22 cellular contexts compared by ENCODE assay signal in genomic region chr6:169243154-169243553, GRCh38. TPM values are rescaled to one million over a fixed set of nuclear protein-coding genes. Genes with fewer than 3 reads are reported as not detected.
DNase-seq lines count a peak whose midpoint lies in the region; ATAC-seq, FAIRE-seq and TF ChIP-seq lines count a peak whose summit lies in the region.
"Had no signal": no experiment of that assay in that cellular context is flagged by ENCODE, and none has a peak within 500 bp of the region (broad histone marks: within the 10 kb centered on the region; RNA-seq: fewer than 3 reads in every experiment).

No MANE protein-coding gene starts in this region.

- TF ChIP-seq POLR2A in K562 (conservative IDR thresholded peaks at IDR 0.05) = no peak
- TF ChIP-seq POLR2A in prostate gland (IDR thresholded peaks at IDR 0.05) = no peak

- H3K9me3 ChIP-seq in K562 (replicated peaks; ENCODE audit: control insufficient read depth, insufficient read depth, low read depth, low read length) (no peaks in the 10 kb centered on the region), prostate gland (no peaks in the 10 kb centered on the region), aorta (ENCODE audit: control insufficient read depth, low read length) (no peaks in the 10 kb centered on the region)

- no peak overlapping the region for H2AFZ ChIP-seq in K562 (ENCODE audit: low read depth, low read length)

- ATAC-seq in activated CD8-positive, alpha-beta T cell treated with anti-CD3 and anti-CD28 coated beads for 36 hours = no peak
- no peak for ATAC-seq in activated CD8-positive, alpha-beta T cell treated with anti-CD3 and anti-CD28 coated beads, Interleukin-2, amount 10 ng/mL, durations not matched to agents 7 days and 5 days
- ATAC-seq in K562 (peak; percentile 42; the same call in 1 of the 3 replicates), aorta (ENCODE audit: low FRiP score) (no peak), HG03196 (IDR thresholded peaks at IDR 0.05; ENCODE audit: unreplicated experiment) (no peak)
- ATAC-seq: Panc1, SK-N-SH treated with all-trans-retinoic acid at 6 μM for 48 hours had no signal

- POLR2A ChIA-PET in activated CD8-positive, alpha-beta T cell treated with anti-CD3 and anti-CD28 coated beads for 36 hours (lab: Charles Lee) = no interaction called here
- POLR2A ChIA-PET in activated CD8-positive, alpha-beta T cell treated with anti-CD3 and anti-CD28 coated beads, Interleukin-2, amount 10 ng/mL, durations not matched to agents 7 days and 5 days (lab: Charles Lee) = no interaction called here
- POLR2A ChIA-PET in K562 (lab: Yijun Ruan, JAX) = no interaction called here

- BruUV-seq in K562 (replicated peaks; lab: Mats Ljungman, UMichigan) = no TSS peak

- intact Hi-C loops in activated CD8-positive, alpha-beta T cell treated with anti-CD3 and anti-CD28 coated beads for 36 hours (cut with micrococcal nuclease) = no loop called here
- intact Hi-C loops in K562 (cut with micrococcal nuclease) (no loop called here), prostate gland (cut with DNase I) (no loop called here), aorta (cut with DNase I) (loop anchor here in 1 of 2 donors (10.0 kb wide), 1 partner anchor 288 kb away; no protein-coding TSS in a partner anchor)

- no peak for TF ChIP-seq RAD21 in K562 (CRISPR knock-in tag; conservative IDR thresholded peaks at IDR 0.05 in 1 of 2, IDR thresholded peaks at IDR 0.05 in 1 of 2)

- H4K20me1 ChIP-seq in K562 (replicated peaks; ENCODE audit: control insufficient read depth, insufficient read depth, low read length) = no peaks in the 10 kb centered on the region

- no peaks in the 10 kb centered on the region for H3K79me2 ChIP-seq in K562 (ENCODE audit: control insufficient read depth, insufficient read depth, low read length)

- H3K27me3 ChIP-seq in K562 (ENCODE audit: control insufficient read depth in 2 of 2, insufficient read depth in 2 of 2, low read length in 2 of 2) = peaks cover 14 to 60% of the 10 kb centered on the region in 2 experiments; a peak in 4 of 5 replicates
- no peaks in the 10 kb centered on the region for H3K27me3 ChIP-seq in prostate gland (replicated peaks; ENCODE audit: insufficient read depth)
- no peaks in the 10 kb centered on the region for H3K27me3 ChIP-seq in aorta (ENCODE audit: control insufficient read depth in 1 of 2, insufficient read depth in 2 of 2, low read length in 1 of 2)

- no peak for TF ChIP-seq CTCF in activated CD8-positive, alpha-beta T cell treated with anti-CD3 and anti-CD28 coated beads for 36 hours (IDR thresholded peaks at IDR 0.05)
- no peak for TF ChIP-seq CTCF in K562 (IDR thresholded peaks at IDR 0.05 in 2 of 3, conservative IDR thresholded peaks at IDR 0.05 in 1 of 3; ENCODE audit: insufficient read depth in 2 of 3, low read depth in 1 of 3, low read length in 3 of 3)
- no peak for TF ChIP-seq CTCF in prostate gland (IDR thresholded peaks at IDR 0.05)

- H3K4me1 ChIP-seq in K562 (replicated peaks in 1 of 2; ENCODE audit: control insufficient read depth in 2 of 2, insufficient read depth in 2 of 2, low read length in 2 of 2) (peaks cover 0 to 5% of the 10 kb centered on the region in 2 experiments; a peak in 1 of 5 replicates), prostate gland (replicated peaks) (no peaks in the 10 kb centered on the region), aorta (ENCODE audit: control insufficient read depth in 1 of 2, insufficient read depth in 2 of 2, low read length in 2 of 2) (no peaks in the 10 kb centered on the region)

- in situ Hi-C loops in K562 (cut with MboI) = no loop called here

- peak; percentile 20 for DNase-seq in activated CD8-positive, alpha-beta T cell treated with anti-CD3 and anti-CD28 coated beads for 36 hours
- no peak for DNase-seq in activated CD8-positive, alpha-beta T cell treated with anti-CD3 and anti-CD28 coated beads, Interleukin-2, amount 10 ng/mL, durations not matched to agents 7 days and 5 days
- DNase-seq in K562 (ENCODE audit: extremely low read depth in 1 of 4, low spot score in 3 of 4) = no peak
- DNase-seq in prostate gland (ENCODE audit: low spot score) = no peak
- DNase-seq in aorta = peak; percentile 48 to 67
- no peak for DNase-seq in NCI-H524 (lab: John Stamatoyannopoulos, UW)
- DNase-seq: AML-193; CD8-positive, alpha-beta memory T cell; GDM1; H7; HFFc6; KG1; NCI-H1105; NCI-H146; NCI-H2029; NCI-H2227 treated with DMSO at 0.1 percent for 48 hours; NCI-H510A; NCI-H748 treated with DMSO at 0.1 percent for 48 hours had no signal

- peak; percentile 23 for FAIRE-seq in K562 (lab: Jason Lieb, UNC)

- no peak overlapping the region for H3K9ac ChIP-seq in K562 (ENCODE audit: insufficient read depth in 1 of 2, low read depth in 2 of 2, low read length in 2 of 2)

- H3K27ac ChIP-seq in K562 (ENCODE audit: extremely low read depth, low read depth, low read length) (no peak overlapping the region), prostate gland (peak overlapping the region; percentile 4 to 10), aorta (ENCODE audit: low read depth in 1 of 2, low read length in 2 of 2) (no peak overlapping the region)
- H3K27ac ChIP-seq: C4-2B had no signal

- H3K36me3 Mint-ChIP-seq in activated CD8-positive, alpha-beta T cell treated with anti-CD3 and anti-CD28 coated beads for 36 hours (ENCODE audit: low read depth) = no peaks in the 10 kb centered on the region
- no peaks in the 10 kb centered on the region for H3K36me3 Mint-ChIP-seq in activated CD8-positive, alpha-beta T cell treated with anti-CD3 and anti-CD28 coated beads, Interleukin-2, amount 10 ng/mL, durations not matched to agents 7 days and 5 days (ENCODE audit: low read depth)
- H3K36me3 Mint-ChIP-seq: CD8-positive, alpha-beta memory T cell had no signal

- no peaks in the 10 kb centered on the region for H3K4me1 Mint-ChIP-seq in activated CD8-positive, alpha-beta T cell treated with anti-CD3 and anti-CD28 coated beads for 36 hours (ENCODE audit: low read depth)
- no peaks in the 10 kb centered on the region for H3K4me1 Mint-ChIP-seq in activated CD8-positive, alpha-beta T cell treated with anti-CD3 and anti-CD28 coated beads, Interleukin-2, amount 10 ng/mL, durations not matched to agents 7 days and 5 days (ENCODE audit: low read depth)
- H3K4me1 Mint-ChIP-seq: CD8-positive, alpha-beta memory T cell had no signal

- H3K9me1 ChIP-seq in K562 (ENCODE audit: control insufficient read depth, insufficient read depth, low read length) = no peaks in the 10 kb centered on the region

- no peak overlapping the region for H3K4me3 Mint-ChIP-seq in activated CD8-positive, alpha-beta T cell treated with anti-CD3 and anti-CD28 coated beads for 36 hours
- H3K4me3 Mint-ChIP-seq in activated CD8-positive, alpha-beta T cell treated with anti-CD3 and anti-CD28 coated beads, Interleukin-2, amount 10 ng/mL, durations not matched to agents 7 days and 5 days = no peak overlapping the region
- H3K4me3 Mint-ChIP-seq: CD8-positive, alpha-beta memory T cell; HFFc6 had no signal

- no peaks in the 10 kb centered on the region for H3K27me3 Mint-ChIP-seq in activated CD8-positive, alpha-beta T cell treated with anti-CD3 and anti-CD28 coated beads for 36 hours
- no peaks in the 10 kb centered on the region for H3K27me3 Mint-ChIP-seq in activated CD8-positive, alpha-beta T cell treated with anti-CD3 and anti-CD28 coated beads, Interleukin-2, amount 10 ng/mL, durations not matched to agents 7 days and 5 days (ENCODE audit: low read depth)

- CTCF ChIA-PET in activated CD8-positive, alpha-beta T cell treated with anti-CD3 and anti-CD28 coated beads for 36 hours (lab: Charles Lee) = no interaction called here
- CTCF ChIA-PET in activated CD8-positive, alpha-beta T cell treated with anti-CD3 and anti-CD28 coated beads, Interleukin-2, amount 10 ng/mL, durations not matched to agents 7 days and 5 days (lab: Charles Lee) = interaction anchor here (0.9 kb wide), 1 partner anchor 15 kb away, joined by 3 read pairs; no protein-coding TSS in a partner anchor
- CTCF ChIA-PET in K562 (lab: Yijun Ruan, JAX; ENCODE audit: low intra/inter-chr PET ratio) = no interaction called here

- WGBS in K562 (ENCODE audit: insufficient coverage, low coverage, missing lambda C conversion rate) = 1% methylated on average over 10 of the region's 10 CpGs
- 77% methylated on average over 10 of the region's 10 CpGs for WGBS in prostate gland
- 86 to 89% methylated on average over 10 of the region's 10 CpGs for WGBS in aorta, 2 donors

- no peak overlapping the region for H3K27ac Mint-ChIP-seq in activated CD8-positive, alpha-beta T cell treated with anti-CD3 and anti-CD28 coated beads for 36 hours
- H3K27ac Mint-ChIP-seq in activated CD8-positive, alpha-beta T cell treated with anti-CD3 and anti-CD28 coated beads, Interleukin-2, amount 10 ng/mL, durations not matched to agents 7 days and 5 days = no peak overlapping the region
- H3K27ac Mint-ChIP-seq: CD8-positive, alpha-beta memory T cell had no signal

- no peak overlapping the region for H3K4me3 ChIP-seq in K562
- H3K4me3 ChIP-seq in prostate gland = no peak overlapping the region
- no peak overlapping the region for H3K4me3 ChIP-seq in aorta (ENCODE audit: low read length in 2 of 2)

- H3K36me3 ChIP-seq in K562 (ENCODE audit: control insufficient read depth, insufficient read depth, low read length) = no peaks in the 10 kb centered on the region
- H3K36me3 ChIP-seq in prostate gland = no peaks in the 10 kb centered on the region
- H3K36me3 ChIP-seq in aorta (ENCODE audit: control insufficient read depth in 1 of 2, insufficient read depth in 2 of 2, low read length in 1 of 2) = peaks cover 2 to 13% of the 10 kb centered on the region in 2 donors

- H3K9me3 Mint-ChIP-seq in activated CD8-positive, alpha-beta T cell treated with anti-CD3 and anti-CD28 coated beads for 36 hours = no peaks in the 10 kb centered on the region
- H3K9me3 Mint-ChIP-seq in activated CD8-positive, alpha-beta T cell treated with anti-CD3 and anti-CD28 coated beads, Interleukin-2, amount 10 ng/mL, durations not matched to agents 7 days and 5 days (ENCODE audit: insufficient read depth) = no peaks in the 10 kb centered on the region
- H3K9me3 Mint-ChIP-seq: CD8-positive, alpha-beta memory T cell; HFFc6 had no signal

- no peak overlapping the region for H3K4me2 ChIP-seq in K562 (ENCODE audit: insufficient read depth, low read length)

- TF ChIP-seq EP300 in K562 (IDR thresholded peaks at IDR 0.05; ENCODE audit: low read length) = no peak

RNA-seq across cellular contexts. Expression of gene THBS2, which starts 10.5 kb away (rescaled TPM):
- not detected for total RNA-seq in activated CD8-positive, alpha-beta T cell treated with anti-CD3 and anti-CD28 coated beads for 36 hours
- total RNA-seq in activated CD8-positive, alpha-beta T cell treated with anti-CD3 and anti-CD28 coated beads, Interleukin-2, amount 10 ng/mL, durations not matched to agents 7 days and 5 days = not detected
- not detected in 2 replicates for total RNA-seq in K562 (2011; cell fraction: chromatin; rRNA removed; ENCODE audit: low replicate concordance)
- not detected in 2 replicates for total RNA-seq in K562 (2011; cell fraction: nucleolus; rRNA removed)
- total RNA-seq in K562 (2011; cell fraction: nucleoplasm; rRNA removed) = not detected in 2 replicates
- total RNA-seq in K562 (2014; rRNA removed) (not detected in 2 replicates), K562 (2014; rRNA removed; fragmentation: Illumina TruSeq; extraction: Trizol) (not detected in 2 replicates), K562 (2015; rRNA removed; fragmentation: Illumina TruSeq; extraction: Trizol) (not detected in 2 replicates), K562 (2021) (0.11 and 0.27 TPM in 2 replicates), prostate gland (10 to 100 TPM in 1 of 2 donors, 1 to 10 TPM in 1; 3.3 to 10.9 TPM), aorta (1,000 to 10,000 TPM in 1 of 2 donors, 100 to 1,000 TPM in 1; 700 to 1,026 TPM)
- polyA plus RNA-seq in K562 (2011; rRNA removed) (not detected in 2 replicates), K562 (2014; fragmentation: Illumina TruSeq; extraction: Trizol) (not detected in 2 replicates), K562 (2014; fragmentation: Nextera tagmentation; extraction: Ambion mirVana) (under 1 TPM; 0.03 TPM), K562 (2014; rRNA removed) (not detected in 2 replicates), aorta (100 to 1,000 TPM in 1 of 2 donors, 10 to 100 TPM in 1; 68.6 to 378 TPM)
- not detected in 2 replicates for polyA plus RNA-seq in K562 (2011; cell fraction: cytosol; rRNA removed)
- polyA plus RNA-seq in K562 (2011; cell fraction: nucleus; rRNA removed) = not detected in 2 replicates
- 0.09 and 0.19 TPM in 2 replicates for polyA plus RNA-seq in K562 (2012)
- not detected in 2 replicates for polyA minus RNA-seq in K562 (2011; rRNA and poly(A)+ RNA removed)
- polyA minus RNA-seq in K562 (2011; cell fraction: cytosol; rRNA and poly(A)+ RNA removed) = not detected in 2 replicates
- polyA minus RNA-seq in K562 (2011; cell fraction: nucleus; rRNA and poly(A)+ RNA removed) = not detected in 2 replicates
- total RNA-seq: CD8-positive, alpha-beta memory T cell had no signal

Comparison
In these comparisons a context has a peak if more than half of its experiments do, and no peak if none do; other contexts are left out.
1. DNase-seq: peak in activated CD8-positive, alpha-beta T cell treated with anti-CD3 and anti-CD28 coated beads for 36 hours (single experiment) and aorta (2 of 2); none in activated CD8-positive, alpha-beta T cell treated with anti-CD3 and anti-CD28 coated beads, Interleukin-2, amount 10 ng/mL, durations not matched to agents 7 days and 5 days (single experiment), K562 (0 of 4), prostate gland (single experiment) and NCI-H524 (0 of 2).
2. H3K27ac ChIP-seq: peak in prostate gland (2 of 2); none in K562 (single experiment) and aorta (0 of 2).
3. RNA of gene THBS2, which starts 10.5 kb away (total RNA-seq): 700 to 1,026 TPM in aorta; 3.3 to 10.9 TPM in prostate gland, not detected in activated CD8-positive, alpha-beta T cell treated with anti-CD3 and anti-CD28 coated beads for 36 hours, not detected in activated CD8-positive, alpha-beta T cell treated with anti-CD3 and anti-CD28 coated beads, Interleukin-2, amount 10 ng/mL, durations not matched to agents 7 days and 5 days and 0.11 to 0.27 TPM in K562; every median in the first group is over 10 times any median in the second.